ENCODE assay signal across 18 cellular contexts in the genomic region with DNA sequence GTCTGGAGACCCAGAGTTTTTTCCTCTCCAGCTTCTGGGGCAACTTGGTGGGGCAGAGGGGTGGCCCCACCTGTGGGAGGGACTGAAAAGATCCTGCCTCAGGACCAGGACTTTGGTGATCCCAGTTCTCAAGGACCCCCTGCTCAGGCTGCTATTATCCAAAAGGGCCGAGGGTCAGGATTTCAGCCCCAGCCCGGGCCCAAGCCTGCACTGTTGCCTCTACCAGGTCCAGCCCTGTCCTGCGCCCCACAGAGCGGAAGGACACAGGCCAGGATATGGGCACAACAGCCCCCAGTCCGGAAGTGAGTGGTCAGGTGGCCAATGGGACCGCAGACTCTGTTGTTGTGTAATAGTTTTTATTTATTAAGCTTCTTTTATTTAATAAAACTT. TPM values are rescaled to one million over a fixed set of nuclear protein-coding genes. Genes with fewer than 3 reads are reported as not detected.
DNase-seq lines count a peak whose midpoint lies in the region; ATAC-seq and TF ChIP-seq lines count a peak whose summit lies in the region.
"Had no signal": no experiment of that assay in that cellular context is flagged by ENCODE, and none has a peak within 500 bp of the region (broad histone marks: within the 10 kb centered on the region; RNA-seq: fewer than 3 reads in every experiment).

No MANE protein-coding gene starts in this region.

- H2BK5ac ChIP-seq in trophoblast cell (ENCODE audit: low read depth, low read length, poor library complexity) = no peak overlapping the region

- H3K9me3 Mint-ChIP-seq in activated CD4-positive, alpha-beta T cell treated with anti-CD3 and anti-CD28 coated beads, Interleukin-2, amount 10 ng/mL, durations not matched to agents 7 days and 5 days = no peaks in the 10 kb centered on the region
- H3K9me3 Mint-ChIP-seq: CD8-positive, alpha-beta T cell; H9 had no signal

- no peak overlapping the region for H3K14ac ChIP-seq in trophoblast cell (ENCODE audit: low read length)

- no peak overlapping the region for H3K23ac ChIP-seq in trophoblast cell (ENCODE audit: low read length)

- no peak overlapping the region for H3K18ac ChIP-seq in trophoblast cell (ENCODE audit: low read length)

- no peak overlapping the region for H2AK5ac ChIP-seq in trophoblast cell (ENCODE audit: low read length)

- no peak for TF ChIP-seq CTCF in breast epithelium (IDR thresholded peaks at IDR 0.05)
- no peak for TF ChIP-seq CTCF in mammary epithelial cell (conservative IDR thresholded peaks at IDR 0.05 in 1 of 2, IDR thresholded peaks at IDR 0.05 in 1 of 2; ENCODE audit: extremely low read depth in 1 of 2, insufficient read depth in 1 of 2, low read depth in 1 of 2, low read length in 2 of 2)
- no peak for TF ChIP-seq CTCF in lower lobe of right lung (IDR thresholded peaks at IDR 0.05)

- dilution Hi-C loops in mammary epithelial cell (cut with HindIII; ENCODE audit: low sequenced_read_pairs) = loop anchor here (5.0 kb wide), 1 partner anchor 105 kb away; no protein-coding TSS in a partner anchor

- CTCF ChIA-PET in mammary epithelial cell (lab: Charles Lee; ENCODE audit: low non-redundant PET) = interaction anchor here (0.7 kb wide), 2 partner anchors 146 to 188 kb away, joined by 3 to 5 read pairs; no protein-coding TSS in a partner anchor
- CTCF ChIA-PET in activated CD4-positive, alpha-beta T cell treated with anti-CD3 and anti-CD28 coated beads, Interleukin-2, amount 10 ng/mL, durations not matched to agents 7 days and 5 days (lab: Charles Lee) = interaction anchor here (1.0 to 1.5 kb wide), 5 partner anchors 8 to 365 kb away, joined by 3 to 4 read pairs (median 3); no protein-coding TSS in a partner anchor

- H3K79me1 ChIP-seq in trophoblast cell (ENCODE audit: low read length) = peaks cover 1% of the 10 kb centered on the region

- H4K91ac ChIP-seq in trophoblast cell (ENCODE audit: low read depth, low read length) = peak overlapping the region; percentile 32

- peaks cover 0 to 14% of the 10 kb centered on the region in 2 donors for H3K4me1 ChIP-seq in breast epithelium
- peaks cover 8% of the 10 kb centered on the region for H3K4me1 ChIP-seq in mammary epithelial cell (ENCODE audit: insufficient read depth, low read length)
- H3K4me1 ChIP-seq in lower lobe of right lung = peaks cover 45% of the 10 kb centered on the region
- peaks cover 13 to 33% of the 10 kb centered on the region in 2 experiments for H3K4me1 ChIP-seq in trophoblast cell (ENCODE audit: control insufficient read depth in 1 of 2, insufficient read depth in 2 of 2, low read length in 2 of 2)

- H2AFZ ChIP-seq in mammary epithelial cell (ENCODE audit: low read depth, low read length) (no peak overlapping the region), trophoblast cell (ENCODE audit: insufficient read depth, low read length, poor library complexity) (no peak overlapping the region)
- H2AFZ ChIP-seq: GM23248 had no signal

- no peak overlapping the region for H3K4me3 Mint-ChIP-seq in activated CD4-positive, alpha-beta T cell treated with anti-CD3 and anti-CD28 coated beads, Interleukin-2, amount 10 ng/mL, durations not matched to agents 7 days and 5 days
- H3K4me3 Mint-ChIP-seq: CD8-positive, alpha-beta T cell had no signal

- H3K36me3 Mint-ChIP-seq in activated CD4-positive, alpha-beta T cell treated with anti-CD3 and anti-CD28 coated beads, Interleukin-2, amount 10 ng/mL, durations not matched to agents 7 days and 5 days (ENCODE audit: low read depth) = no peaks in the 10 kb centered on the region
- H3K36me3 Mint-ChIP-seq: CD8-positive, alpha-beta T cell had no signal

- in situ Hi-C loops in mammary epithelial cell (cut with MboI; ENCODE audit: low sequenced_read_pairs in 2 of 2) = loop anchor here (25.0 kb wide), 1 partner anchor 365 kb away; a partner anchor contains a TSS

- H3K27me3 Mint-ChIP-seq in activated CD4-positive, alpha-beta T cell treated with anti-CD3 and anti-CD28 coated beads, Interleukin-2, amount 10 ng/mL, durations not matched to agents 7 days and 5 days = peaks cover 8% of the 10 kb centered on the region

- H3K27ac ChIP-seq in breast epithelium (peak overlapping the region; percentile 22 to 53), mammary epithelial cell (ENCODE audit: insufficient read depth, low read depth, low read length) (no peak overlapping the region), lower lobe of right lung (peak overlapping the region; percentile 31), trophoblast cell (ENCODE audit: low read depth, low read length) (no peak overlapping the region)
- H3K27ac ChIP-seq: 22Rv1, A549, GM23248 had no signal

- H3K79me2 ChIP-seq in mammary epithelial cell (ENCODE audit: insufficient read depth, low read length) = no peaks in the 10 kb centered on the region
- no peaks in the 10 kb centered on the region for H3K79me2 ChIP-seq in trophoblast cell (ENCODE audit: control insufficient read depth, insufficient read depth, low read length, poor library complexity)

- H4K8ac ChIP-seq in trophoblast cell (ENCODE audit: low read depth, low read length) = no peak overlapping the region

- H3K4me2 ChIP-seq in mammary epithelial cell (ENCODE audit: insufficient read depth, low read depth, low read length) = no peak overlapping the region
- H3K4me2 ChIP-seq in trophoblast cell (ENCODE audit: low read length) = peak overlapping the region; percentile 42
- H3K4me2 ChIP-seq: A549 had no signal

- no peak overlapping the region for H2BK12ac ChIP-seq in trophoblast cell (ENCODE audit: low read length)

- H3K4me3 ChIP-seq in breast epithelium (no peak overlapping the region), mammary epithelial cell (replicated peaks in 1 of 3; ENCODE audit: insufficient read depth in 1 of 3, low read depth in 2 of 3, low read length in 3 of 3) (no peak overlapping the region), lower lobe of right lung (no peak overlapping the region), trophoblast cell (ENCODE audit: low read depth, low read length) (no peak overlapping the region)
- H3K4me3 ChIP-seq: A549, GM23248, K562 had no signal

- no peak for TF ChIP-seq POLR2A in breast epithelium (IDR thresholded peaks at IDR 0.05)

- intact Hi-C loops in breast epithelium (cut with DNase I; ENCODE audit: low total_unique reads) = loop anchor here (5.0 to 10.0 kb wide), 2 partner anchors 75 to 368 kb away; no protein-coding TSS in a partner anchor
- intact Hi-C loops in mammary epithelial cell (cut with micrococcal nuclease) = loop anchor here (10.0 kb wide), 1 partner anchor 288 kb away; no protein-coding TSS in a partner anchor
- intact Hi-C loops in lower lobe of right lung (cut with DNase I) = no loop called here

- WGBS in mammary epithelial cell (ENCODE audit: low coverage, missing lambda C conversion rate) = 82% methylated on average over 4 of the region's 6 CpGs
- WGBS in trophoblast cell (ENCODE audit: extremely low coverage, insufficient coverage, insufficient read length) = no CpG with 5 or more reads among the region's 6 CpGs

- H3K4me1 Mint-ChIP-seq in activated CD4-positive, alpha-beta T cell treated with anti-CD3 and anti-CD28 coated beads, Interleukin-2, amount 10 ng/mL, durations not matched to agents 7 days and 5 days = peaks cover 12% of the 10 kb centered on the region

- peak overlapping the region; percentile 8 for H2BK120ac ChIP-seq in trophoblast cell (ENCODE audit: insufficient read depth, low read length, poor library complexity)

- DNase-seq in breast epithelium (ENCODE audit: low spot score in 2 of 2) (no peak), mammary epithelial cell (no peak), lower lobe of right lung (no peak), trophoblast cell (no peak), SW480 (ENCODE audit: low spot score) (no peak)
- DNase-seq in activated CD4-positive, alpha-beta T cell treated with anti-CD3 and anti-CD28 coated beads, Interleukin-2, amount 10 ng/mL, durations not matched to agents 7 days and 5 days = no peak
- DNase-seq: AML-193; Calu3; CD8-positive, alpha-beta T cell; DMS79 treated with DMSO at 0.1 percent for 48 hours; GF-D8; GM23248; H9; IMR-90 had no signal

- POLR2A ChIA-PET in activated CD4-positive, alpha-beta T cell treated with anti-CD3 and anti-CD28 coated beads, Interleukin-2, amount 10 ng/mL, durations not matched to agents 7 days and 5 days (lab: Charles Lee) = no interaction called here

- ATAC-seq in lower lobe of right lung (no peak), GM19397 (IDR thresholded peaks at IDR 0.05; ENCODE audit: unreplicated experiment) (no peak)
- ATAC-seq: A549; CD8-positive, alpha-beta T cell had no signal

- no peak overlapping the region for H4K12ac ChIP-seq in trophoblast cell (ENCODE audit: low read depth, low read length)

- no peak overlapping the region for H3K4ac ChIP-seq in trophoblast cell (ENCODE audit: low read depth, low read length)

- H3K27me3 ChIP-seq in breast epithelium (no peaks in the 10 kb centered on the region), mammary epithelial cell (ENCODE audit: insufficient read depth, low read length) (no peaks in the 10 kb centered on the region), lower lobe of right lung (ENCODE audit: low read depth) (no peaks in the 10 kb centered on the region), trophoblast cell (ENCODE audit: insufficient read depth, low read length) (peaks cover 5% of the 10 kb centered on the region)

- no peaks in the 10 kb centered on the region for H3K9me3 ChIP-seq in breast epithelium
- H3K9me3 ChIP-seq in mammary epithelial cell (replicated peaks; ENCODE audit: insufficient read depth, low read length) = no peaks in the 10 kb centered on the region
- H3K9me3 ChIP-seq in lower lobe of right lung = no peaks in the 10 kb centered on the region
- no peaks in the 10 kb centered on the region for H3K9me3 ChIP-seq in trophoblast cell (ENCODE audit: insufficient read depth, low read depth, low read length)
- H3K9me3 ChIP-seq: A549 had no signal

- H3K9ac ChIP-seq in mammary epithelial cell (ENCODE audit: insufficient read depth, low read length) = no peak overlapping the region
- H3K9ac ChIP-seq in trophoblast cell (ENCODE audit: low read length) = no peak overlapping the region
- H3K9ac ChIP-seq: GM23248 had no signal

- no TSS peak for BruUV-seq in mammary epithelial cell (replicated peaks; lab: Mats Ljungman, UMichigan)

- H4K20me1 ChIP-seq in mammary epithelial cell (ENCODE audit: insufficient read depth, low read length) = no peaks in the 10 kb centered on the region

- no peak overlapping the region for H3K27ac Mint-ChIP-seq in activated CD4-positive, alpha-beta T cell treated with anti-CD3 and anti-CD28 coated beads, Interleukin-2, amount 10 ng/mL, durations not matched to agents 7 days and 5 days
- H3K27ac Mint-ChIP-seq: CD8-positive, alpha-beta T cell; H9 had no signal

- H3K36me3 ChIP-seq in breast epithelium (no peaks in the 10 kb centered on the region), mammary epithelial cell (ENCODE audit: insufficient read depth, low read length) (no peaks in the 10 kb centered on the region), lower lobe of right lung (no peaks in the 10 kb centered on the region), trophoblast cell (ENCODE audit: control insufficient read depth in 1 of 2, insufficient read depth in 2 of 2, low read length in 2 of 2) (no peaks in the 10 kb centered on the region)

RNA-seq across cellular contexts. Expression of a gene that starts 22.4 kb away (rescaled TPM):
- total RNA-seq in breast epithelium (100 to 1,000 TPM in 1 of 3 donors, 10 to 100 TPM in 2; 56.5 to 108 (median 76.0) TPM), mammary epithelial cell (10 to 100 TPM; 27.5 to 31.7 TPM), lower lobe of right lung (80.4 TPM)
- polyA plus RNA-seq in mammary epithelial cell = 32.6 TPM
- polyA minus RNA-seq in mammary epithelial cell = 36.9 TPM
- 16.4 and 16.5 TPM in 2 replicates for polyA plus RNA-seq in trophoblast cell (2013)
- total RNA-seq in activated CD4-positive, alpha-beta T cell treated with anti-CD3 and anti-CD28 coated beads, Interleukin-2, amount 10 ng/mL, durations not matched to agents 7 days and 5 days = 10 to 100 TPM in 1 of 2 experiments, 1 to 10 TPM in 1; 8.6 to 10.3 TPM

RNA-seq across cellular contexts. Expression of a gene that starts 26.9 kb away (rescaled TPM):
- 10 to 100 TPM; 19.0 to 23.1 (median 21.8) TPM for total RNA-seq in breast epithelium
- 1 to 10 TPM; 3.4 to 4.5 TPM for total RNA-seq in mammary epithelial cell
- polyA plus RNA-seq in mammary epithelial cell = 0.62 TPM
- 4.4 TPM for polyA minus RNA-seq in mammary epithelial cell
- 17.7 TPM for total RNA-seq in lower lobe of right lung
- 0.51 and 0.53 TPM in 2 replicates for polyA plus RNA-seq in trophoblast cell (2013)
- total RNA-seq in activated CD4-positive, alpha-beta T cell treated with anti-CD3 and anti-CD28 coated beads, Interleukin-2, amount 10 ng/mL, durations not matched to agents 7 days and 5 days = 1 to 10 TPM; 5.1 to 5.3 TPM

RNA-seq across cellular contexts. Expression of a gene that starts 38.7 kb away (rescaled TPM):
- total RNA-seq in breast epithelium (10 to 100 TPM; 27.9 to 33.8 (median 30.1) TPM), mammary epithelial cell (10 to 100 TPM; 10.8 to 15.2 TPM), lower lobe of right lung (32.4 TPM)
- polyA plus RNA-seq in mammary epithelial cell = 3.3 TPM
- polyA minus RNA-seq in mammary epithelial cell = 5.6 TPM
- polyA plus RNA-seq in trophoblast cell (2013) = 3.4 TPM in 2 replicates
- 10 to 100 TPM; 15.5 to 15.7 TPM for total RNA-seq in activated CD4-positive, alpha-beta T cell treated with anti-CD3 and anti-CD28 coated beads, Interleukin-2, amount 10 ng/mL, durations not matched to agents 7 days and 5 days

Comparison
In these comparisons a context has a peak if more than half of its experiments do, and no peak if none do; other contexts are left out.
1. H3K27ac ChIP-seq: peak in breast epithelium (2 of 2) and lower lobe of right lung (single experiment); none in mammary epithelial cell (single experiment) and trophoblast cell (single experiment).